ENCODE assay signal across 38 cellular contexts in the genomic region with DNA sequence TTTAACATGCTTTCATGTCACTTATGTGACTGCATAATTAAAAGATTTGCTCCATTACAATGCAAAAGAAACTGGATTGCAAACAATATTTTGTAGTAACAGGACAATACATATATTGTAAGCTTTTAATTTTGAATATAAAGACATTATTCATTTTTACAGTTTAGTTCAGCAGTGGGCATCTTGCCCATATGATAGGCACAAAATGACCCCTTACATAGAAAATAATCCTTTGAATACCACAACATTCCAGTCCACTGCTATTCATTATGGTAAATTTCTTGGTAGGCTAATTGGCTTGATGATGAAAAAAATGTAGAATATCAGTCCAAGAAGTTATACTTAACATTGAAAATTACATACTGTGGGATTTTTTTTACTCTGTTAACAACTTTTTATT.
"Had no signal": no experiment of that assay in that cellular context is flagged by ENCODE, and none has a peak within 500 bp of the region (broad histone marks: within the 10 kb centered on the region; RNA-seq: fewer than 3 reads in every experiment).

No MANE protein-coding gene starts in this region.

- ATAC-seq: activated naive CD4-positive, alpha-beta T cell treated with anti-CD3 and anti-CD28 coated beads, Interleukin-2, amount 50 U/mL, for 72 hours; activated naive CD8-positive, alpha-beta T cell treated with anti-CD3 and anti-CD28 coated beads, Interleukin-2, amount 50 U/mL, for 24 hours; activated T-cell treated with anti-CD3 and anti-CD28 coated beads, Interleukin-2, amount 50 U/mL, for 4 hours; activated T-cell treated with anti-CD3 and anti-CD28 coated beads, Interleukin-2, amount 50 U/mL, for 72 hours; activated T-helper 17 cell treated with anti-CD3 and anti-CD28 coated beads, Interleukin-2, amount 50 U/mL, for 72 hours; body of pancreas had no signal

- H3K4me1 ChIP-seq: adrenal gland, ascending aorta, body of pancreas, breast epithelium had no signal

- H3K27me3 ChIP-seq: adrenal gland, ascending aorta, body of pancreas, brain microvascular endothelial cell, breast epithelium, cardiac muscle cell had no signal

- H3K36me3 ChIP-seq: adrenal gland, ascending aorta, brain microvascular endothelial cell, breast epithelium, cardiac muscle cell had no signal

- H3K4me3 ChIP-seq: adrenal gland, ascending aorta, body of pancreas, breast epithelium, cardiac muscle cell had no signal

- H3K4me3 Mint-ChIP-seq: activated naive CD4-positive, alpha-beta T cell treated with anti-CD3 and anti-CD28 coated beads for 36 hours; activated naive CD4-positive, alpha-beta T cell treated with anti-CD3 and anti-CD28 coated beads, Interleukin-2, amount 10 ng/mL, durations not matched to agents 7 days and 5 days; activated naive CD4-positive, alpha-beta T cell treated with anti-CD3 and anti-CD28 coated beads, Interleukin-2, amount 50 U/mL, for 24 hours; activated naive CD8-positive, alpha-beta T cell; activated naive CD8-positive, alpha-beta T cell treated with anti-CD3 and anti-CD28 coated beads for 36 hours; activated naive CD8-positive, alpha-beta T cell treated with anti-CD3 and anti-CD28 coated beads, Interleukin-2, amount 10 ng/mL, durations not matched to agents 7 days and 5 days; activated naive CD8-positive, alpha-beta T cell treated with anti-CD3 and anti-CD28 coated beads, Interleukin-2, amount 50 U/mL, for 24 hours; activated T-cell treated with anti-CD3 and anti-CD28 coated beads, Interleukin-2, amount 50 U/mL, for 24 hours; activated T-cell treated with anti-CD3 and anti-CD28 coated beads, Interleukin-2, amount 50 U/mL, for 4 hours; activated T-cell treated with anti-CD3 and anti-CD28 coated beads, Interleukin-2, amount 50 U/mL, for 72 hours; activated T-helper 1 cell treated with anti-CD3 and anti-CD28 coated beads, Interleukin-12 subunit alpha, Interleukin-12 subunit beta, Interleukin-2, Interleukin-4 antibody, amounts not matched to agents 30 ng/mL and 10 ng/mL and 1 ng/mL, durations not matched to agents 14 hours and 24 hours and 36 hours; activated T-helper 17 cell treated with anti-CD3 and anti-CD28 coated beads, Interleukin-2, amount 50 U/mL, for 72 hours; brain; central memory CD8-positive, alpha-beta T cell had no signal

- H3K27ac Mint-ChIP-seq: activated naive CD4-positive, alpha-beta T cell treated with anti-CD3 and anti-CD28 coated beads for 36 hours; activated naive CD4-positive, alpha-beta T cell treated with anti-CD3 and anti-CD28 coated beads, Interleukin-2, amount 10 ng/mL, durations not matched to agents 7 days and 5 days; activated naive CD4-positive, alpha-beta T cell treated with anti-CD3 and anti-CD28 coated beads, Interleukin-2, amount 50 U/mL, for 24 hours; activated naive CD4-positive, alpha-beta T cell treated with anti-CD3 and anti-CD28 coated beads, Interleukin-2, amount 50 U/mL, for 72 hours; activated naive CD8-positive, alpha-beta T cell; activated naive CD8-positive, alpha-beta T cell treated with anti-CD3 and anti-CD28 coated beads for 36 hours; activated naive CD8-positive, alpha-beta T cell treated with anti-CD3 and anti-CD28 coated beads, Interleukin-2, amount 10 ng/mL, durations not matched to agents 7 days and 5 days; activated naive CD8-positive, alpha-beta T cell treated with anti-CD3 and anti-CD28 coated beads, Interleukin-2, amount 50 U/mL, for 24 hours; activated T-cell treated with anti-CD3 and anti-CD28 coated beads, Interleukin-2, amount 50 U/mL, for 24 hours; activated T-cell treated with anti-CD3 and anti-CD28 coated beads, Interleukin-2, amount 50 U/mL, for 72 hours; activated T-helper 1 cell treated with anti-CD3 and anti-CD28 coated beads, Interleukin-12 subunit alpha, Interleukin-12 subunit beta, Interleukin-2, Interleukin-4 antibody, amounts not matched to agents 30 ng/mL and 10 ng/mL and 1 ng/mL, durations not matched to agents 14 hours and 24 hours and 36 hours; activated T-helper 17 cell treated with anti-CD3 and anti-CD28 coated beads, Interleukin-2, amount 50 U/mL, for 72 hours; activated T-helper 2 cell treated with anti-CD3 and anti-CD28 coated beads, Interferon-gamma antibody, Interleukin-2, Interleukin-4, amounts not matched to agents 10 μg/mL and 5 μg/mL and 100 μg/mL, durations not matched to agents 14 hours and 24 hours and 36 hours; brain had no signal

- H3K4me1 Mint-ChIP-seq: activated naive CD4-positive, alpha-beta T cell treated with anti-CD3 and anti-CD28 coated beads, Interleukin-2, amount 10 ng/mL, durations not matched to agents 7 days and 5 days; activated naive CD4-positive, alpha-beta T cell treated with anti-CD3 and anti-CD28 coated beads, Interleukin-2, amount 50 U/mL, for 24 hours; activated naive CD8-positive, alpha-beta T cell treated with anti-CD3 and anti-CD28 coated beads for 36 hours; activated naive CD8-positive, alpha-beta T cell treated with anti-CD3 and anti-CD28 coated beads, Interleukin-2, amount 10 ng/mL, durations not matched to agents 7 days and 5 days; activated naive CD8-positive, alpha-beta T cell treated with anti-CD3 and anti-CD28 coated beads, Interleukin-2, amount 50 U/mL, for 24 hours; activated T-helper 17 cell treated with anti-CD3 and anti-CD28 coated beads, Interleukin-2, amount 50 U/mL, for 72 hours; central memory CD8-positive, alpha-beta T cell had no signal

- H3K9me3 Mint-ChIP-seq: activated naive CD4-positive, alpha-beta T cell treated with anti-CD3 and anti-CD28 coated beads for 36 hours; activated naive CD4-positive, alpha-beta T cell treated with anti-CD3 and anti-CD28 coated beads, Interleukin-2, amount 10 ng/mL, durations not matched to agents 7 days and 5 days; activated naive CD4-positive, alpha-beta T cell treated with anti-CD3 and anti-CD28 coated beads, Interleukin-2, amount 50 U/mL, for 24 hours; activated naive CD4-positive, alpha-beta T cell treated with anti-CD3 and anti-CD28 coated beads, Interleukin-2, amount 50 U/mL, for 72 hours; activated naive CD8-positive, alpha-beta T cell treated with anti-CD3 and anti-CD28 coated beads for 36 hours; activated naive CD8-positive, alpha-beta T cell treated with anti-CD3 and anti-CD28 coated beads, Interleukin-2, amount 10 ng/mL, durations not matched to agents 7 days and 5 days; activated naive CD8-positive, alpha-beta T cell treated with anti-CD3 and anti-CD28 coated beads, Interleukin-2, amount 50 U/mL, for 24 hours; activated T-cell treated with anti-CD3 and anti-CD28 coated beads, Interleukin-2, amount 50 U/mL, for 24 hours; activated T-cell treated with anti-CD3 and anti-CD28 coated beads, Interleukin-2, amount 50 U/mL, for 4 hours; activated T-cell treated with anti-CD3 and anti-CD28 coated beads, Interleukin-2, amount 50 U/mL, for 72 hours; activated T-helper 1 cell treated with anti-CD3 and anti-CD28 coated beads, Interleukin-12 subunit alpha, Interleukin-12 subunit beta, Interleukin-2, Interleukin-4 antibody, amounts not matched to agents 30 ng/mL and 10 ng/mL and 1 ng/mL, durations not matched to agents 14 hours and 24 hours and 36 hours; activated T-helper 17 cell treated with anti-CD3 and anti-CD28 coated beads, Interleukin-2, amount 50 U/mL, for 72 hours; activated T-helper 2 cell treated with anti-CD3 and anti-CD28 coated beads, Interferon-gamma antibody, Interleukin-2, Interleukin-4, amounts not matched to agents 10 μg/mL and 5 μg/mL and 100 μg/mL, durations not matched to agents 14 hours and 24 hours and 36 hours; central memory CD8-positive, alpha-beta T cell had no signal

- H3K9me3 ChIP-seq: adrenal gland, ascending aorta, body of pancreas, breast epithelium had no signal

- H3K27ac ChIP-seq: adrenal gland, ascending aorta, body of pancreas, brain microvascular endothelial cell, breast epithelium, cardiac muscle cell had no signal

- H3K27me3 Mint-ChIP-seq: activated naive CD4-positive, alpha-beta T cell treated with anti-CD3 and anti-CD28 coated beads, Interleukin-2, amount 10 ng/mL, durations not matched to agents 7 days and 5 days; central memory CD8-positive, alpha-beta T cell had no signal

- DNase-seq: activated effector memory CD4-positive, alpha-beta T cell treated with anti-CD3 and anti-CD28 coated beads, Interleukin-2, amount 50 U/mL, for 16 hours; activated effector memory CD4-positive, alpha-beta T cell treated with Interleukin-2 at 50 U/mL for 16 hours; activated gamma-delta T cell; activated gamma-delta T cell treated with Interleukin-2 at 50 U/mL for 16 hours; activated naive CD4-positive, alpha-beta T cell; activated naive CD4-positive, alpha-beta T cell treated with anti-CD3 and anti-CD28 coated beads for 36 hours; activated naive CD4-positive, alpha-beta T cell treated with anti-CD3 and anti-CD28 coated beads, Interleukin-2, amount 10 ng/mL, durations not matched to agents 7 days and 5 days; activated naive CD4-positive, alpha-beta T cell treated with anti-CD3 and anti-CD28 coated beads, Interleukin-2, amount 50 U/mL, for 16 hours; activated naive CD4-positive, alpha-beta T cell treated with Interleukin-2 at 50 U/mL for 16 hours; activated naive CD8-positive, alpha-beta T cell treated with anti-CD3 and anti-CD28 coated beads for 36 hours; activated naive CD8-positive, alpha-beta T cell treated with anti-CD3 and anti-CD28 coated beads, Interleukin-2, amount 10 ng/mL, durations not matched to agents 7 days and 5 days; activated naive CD8-positive, alpha-beta T cell treated with anti-CD3 and anti-CD28 coated beads, Interleukin-2, amount 50 U/mL, for 24 hours; activated T-cell treated with anti-CD3 and anti-CD28 coated beads, Interleukin-2, amount 50 U/mL, for 1 hour; activated T-cell treated with anti-CD3 and anti-CD28 coated beads, Interleukin-2, amount 50 U/mL, for 24 hours; activated T-cell treated with anti-CD3 and anti-CD28 coated beads, Interleukin-2, amount 50 U/mL, for 4 hours; activated T-cell treated with anti-CD3 and anti-CD28 coated beads, Interleukin-2, amount 50 U/mL, for 48 hours; activated T-cell treated with anti-CD3 and anti-CD28 coated beads, Interleukin-2, amount 50 U/mL, for 72 hours; adrenal gland; amniotic stem cell; amygdala; anterior cingulate cortex; aorta; body of pancreas; brain microvascular endothelial cell; caudate nucleus; central memory CD4-positive, alpha-beta T cell; cerebellar nuclear complex had no signal

- H3K36me3 Mint-ChIP-seq: activated naive CD4-positive, alpha-beta T cell treated with anti-CD3 and anti-CD28 coated beads, Interleukin-2, amount 10 ng/mL, durations not matched to agents 7 days and 5 days; activated naive CD4-positive, alpha-beta T cell treated with anti-CD3 and anti-CD28 coated beads, Interleukin-2, amount 50 U/mL, for 24 hours; activated naive CD4-positive, alpha-beta T cell treated with anti-CD3 and anti-CD28 coated beads, Interleukin-2, amount 50 U/mL, for 72 hours; activated naive CD8-positive, alpha-beta T cell; activated naive CD8-positive, alpha-beta T cell treated with anti-CD3 and anti-CD28 coated beads for 36 hours; activated naive CD8-positive, alpha-beta T cell treated with anti-CD3 and anti-CD28 coated beads, Interleukin-2, amount 10 ng/mL, durations not matched to agents 7 days and 5 days; brain had no signal
